ENCODE assay signal across 2 cellular contexts in the genomic region with DNA sequence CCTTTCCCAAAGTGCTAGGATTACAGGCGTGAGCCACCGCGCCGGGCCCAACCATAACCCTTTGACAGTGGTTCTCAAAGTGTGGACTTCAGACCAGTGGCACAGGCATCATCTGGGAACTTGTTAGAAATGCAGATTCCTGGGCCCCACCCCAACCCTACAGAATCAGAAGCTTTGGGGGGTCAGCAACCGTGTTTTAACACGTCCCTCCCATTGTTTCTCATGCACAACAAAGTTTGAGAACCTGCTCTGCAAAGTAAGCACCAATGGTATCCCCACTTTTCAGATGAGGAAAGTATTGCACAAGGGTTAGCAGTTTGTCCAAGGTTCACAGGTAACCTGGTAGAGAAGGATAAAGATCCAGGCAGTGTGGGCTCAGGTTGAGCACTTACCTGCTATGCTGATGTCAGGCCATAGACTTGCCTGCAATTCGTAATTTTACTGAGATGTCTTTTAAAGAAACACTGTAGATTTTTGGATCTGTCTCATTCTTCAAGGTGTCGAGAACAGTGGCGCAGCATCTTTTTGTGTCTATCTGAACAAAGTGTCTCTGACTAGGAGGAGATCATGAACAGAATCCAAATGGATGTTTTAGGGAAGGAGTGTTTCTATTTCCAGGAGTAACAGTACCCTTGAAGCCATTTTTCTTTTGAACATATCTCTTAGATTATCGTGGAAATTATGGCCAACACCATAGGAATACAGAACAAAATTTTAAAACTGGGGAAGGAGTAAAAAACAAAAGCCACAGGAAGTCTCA.
TF ChIP-seq lines count a peak whose summit lies in the region.

No MANE protein-coding gene starts in this region.

TF ChIP-seq in IMR-90, 13 proteins besides CTCF, POLR2A, EP300 and RAD21:
- TF ChIP-seq USF2 (IDR thresholded peaks at IDR 0.05; ENCODE audit: low read depth, low read length) (no peak), CEBPB (IDR thresholded peaks at IDR 0.05; ENCODE audit: low read depth, low read length) (peak; percentile 56)

TF ChIP-seq in K562, 482 proteins besides CTCF, POLR2A, EP300 and RAD21:
- no peak for TF ChIP-seq PTBP1 (IDR thresholded peaks at IDR 0.05; ENCODE audit: low read depth, low read length)
- no peak for TF ChIP-seq RBM22 (IDR thresholded peaks at IDR 0.05; ENCODE audit: low read depth, low read length, poor library complexity, severe bottlenecking)
- no peak for TF ChIP-seq NONO (IDR thresholded peaks at IDR 0.05; ENCODE audit: low read depth in 2 of 2, low read length in 1 of 2)
- no peak for TF ChIP-seq GATAD2B (IDR thresholded peaks at IDR 0.05; ENCODE audit: borderline replicate concordance)
- TF ChIP-seq STAG1 (CRISPR knock-in tag; IDR thresholded peaks at IDR 0.05; ENCODE audit: borderline replicate concordance): no peak
- no peak for TF ChIP-seq TGIF2 (CRISPR knock-in tag; IDR thresholded peaks at IDR 0.05)
- no peak for TF ChIP-seq ZNF551 (CRISPR knock-in tag; IDR thresholded peaks at IDR 0.05)
- no peak for TF ChIP-seq ZNF436 (CRISPR knock-in tag; IDR thresholded peaks at IDR 0.05)
- TF ChIP-seq HDAC3 (IDR thresholded peaks at IDR 0.05; ENCODE audit: borderline replicate concordance, partially characterized antibody): no peak
- no peak for TF ChIP-seq ARHGAP35 (IDR thresholded peaks at IDR 0.05; ENCODE audit: partially characterized antibody)
- no peak for TF ChIP-seq CBX5 (IDR thresholded peaks at IDR 0.05; ENCODE audit: borderline replicate concordance, low read depth)
- no peak for TF ChIP-seq MTF1 (CRISPR knock-in tag; IDR thresholded peaks at IDR 0.05; ENCODE audit: borderline replicate concordance)
- TF ChIP-seq, protein P1, sequence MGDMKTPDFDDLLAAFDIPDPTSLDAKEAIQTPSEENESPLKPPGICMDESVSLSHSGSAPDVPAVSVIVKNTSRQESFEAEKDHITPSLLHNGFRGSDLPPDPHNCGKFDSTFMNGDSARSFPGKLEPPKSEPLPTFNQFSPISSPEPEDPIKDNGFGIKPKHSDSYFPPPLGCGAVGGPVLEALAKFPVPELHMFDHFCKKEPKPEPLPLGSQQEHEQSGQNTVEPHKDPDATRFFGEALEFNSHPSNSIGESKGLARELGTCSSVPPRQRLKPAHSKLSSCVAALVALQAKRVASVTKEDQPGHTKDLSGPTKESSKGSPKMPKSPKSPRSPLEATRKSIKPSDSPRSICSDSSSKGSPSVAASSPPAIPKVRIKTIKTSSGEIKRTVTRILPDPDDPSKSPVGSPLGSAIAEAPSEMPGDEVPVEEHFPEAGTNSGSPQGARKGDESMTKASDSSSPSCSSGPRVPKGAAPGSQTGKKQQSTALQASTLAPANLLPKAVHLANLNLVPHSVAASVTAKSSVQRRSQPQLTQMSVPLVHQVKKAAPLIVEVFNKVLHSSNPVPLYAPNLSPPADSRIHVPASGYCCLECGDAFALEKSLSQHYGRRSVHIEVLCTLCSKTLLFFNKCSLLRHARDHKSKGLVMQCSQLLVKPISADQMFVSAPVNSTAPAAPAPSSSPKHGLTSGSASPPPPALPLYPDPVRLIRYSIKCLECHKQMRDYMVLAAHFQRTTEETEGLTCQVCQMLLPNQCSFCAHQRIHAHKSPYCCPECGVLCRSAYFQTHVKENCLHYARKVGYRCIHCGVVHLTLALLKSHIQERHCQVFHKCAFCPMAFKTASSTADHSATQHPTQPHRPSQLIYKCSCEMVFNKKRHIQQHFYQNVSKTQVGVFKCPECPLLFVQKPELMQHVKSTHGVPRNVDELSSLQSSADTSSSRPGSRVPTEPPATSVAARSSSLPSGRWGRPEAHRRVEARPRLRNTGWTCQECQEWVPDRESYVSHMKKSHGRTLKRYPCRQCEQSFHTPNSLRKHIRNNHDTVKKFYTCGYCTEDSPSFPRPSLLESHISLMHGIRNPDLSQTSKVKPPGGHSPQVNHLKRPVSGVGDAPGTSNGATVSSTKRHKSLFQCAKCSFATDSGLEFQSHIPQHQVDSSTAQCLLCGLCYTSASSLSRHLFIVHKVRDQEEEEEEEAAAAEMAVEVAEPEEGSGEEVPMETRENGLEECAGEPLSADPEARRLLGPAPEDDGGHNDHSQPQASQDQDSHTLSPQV (IDR thresholded peaks at IDR 0.05): no peak
- TF ChIP-seq ZNF23 (CRISPR knock-in tag; IDR thresholded peaks at IDR 0.05): no peak
- no peak for TF ChIP-seq GTF2B (IDR thresholded peaks at IDR 0.05; ENCODE audit: extremely low read depth, insufficient read length)
- TF ChIP-seq CBFB (CRISPR knock-in tag; IDR thresholded peaks at IDR 0.05): no peak
- TF ChIP-seq, protein P2, sequence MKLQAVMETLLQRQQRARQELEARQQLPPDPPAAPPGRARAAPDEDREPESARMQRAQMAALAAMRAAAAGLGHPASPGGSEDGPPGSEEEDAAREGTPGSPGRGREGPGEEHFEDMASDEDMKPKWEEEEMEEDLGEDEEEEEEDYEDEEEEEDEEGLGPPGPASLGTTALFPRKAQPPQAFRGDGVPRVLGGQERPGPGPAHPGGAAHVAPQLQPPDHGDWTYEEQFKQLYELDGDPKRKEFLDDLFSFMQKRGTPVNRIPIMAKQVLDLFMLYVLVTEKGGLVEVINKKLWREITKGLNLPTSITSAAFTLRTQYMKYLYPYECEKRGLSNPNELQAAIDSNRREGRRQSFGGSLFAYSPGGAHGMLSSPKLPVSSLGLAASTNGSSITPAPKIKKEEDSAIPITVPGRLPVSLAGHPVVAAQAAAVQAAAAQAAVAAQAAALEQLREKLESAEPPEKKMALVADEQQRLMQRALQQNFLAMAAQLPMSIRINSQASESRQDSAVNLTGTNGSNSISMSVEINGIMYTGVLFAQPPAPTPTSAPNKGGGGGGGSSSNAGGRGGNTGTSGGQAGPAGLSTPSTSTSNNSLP (IDR thresholded peaks at IDR 0.05; ENCODE audit: borderline replicate concordance, low read depth, low read length): no peak
